In the genomic region with DNA sequence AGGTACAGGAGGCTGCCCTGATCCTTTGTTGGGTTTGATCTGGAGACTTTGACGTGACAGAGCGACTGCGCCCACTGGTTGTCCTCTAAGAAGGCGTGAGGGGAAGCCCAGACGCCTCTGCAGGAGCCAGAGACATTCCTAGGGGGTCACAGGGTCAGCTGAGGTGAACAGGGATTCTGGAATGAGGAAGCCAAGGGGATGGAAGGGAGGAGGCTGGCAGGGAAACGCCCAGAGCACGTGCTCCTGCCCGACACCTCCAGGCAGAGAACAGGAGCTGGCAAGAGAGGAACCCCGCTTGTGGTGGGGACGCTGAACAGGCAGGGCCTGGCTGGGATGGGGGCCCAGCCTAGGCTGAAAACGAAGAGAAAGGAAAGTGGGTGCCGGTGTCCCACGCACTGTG, we compare ENCODE assay signal across 1 cellular context.
TF ChIP-seq lines count a peak whose summit lies in the region.

No MANE protein-coding gene starts in this region.

TF ChIP-seq in GM23338, 12 proteins besides CTCF, POLR2A, EP300 and RAD21 (continued from another document):
- TF ChIP-seq, protein P1, sequence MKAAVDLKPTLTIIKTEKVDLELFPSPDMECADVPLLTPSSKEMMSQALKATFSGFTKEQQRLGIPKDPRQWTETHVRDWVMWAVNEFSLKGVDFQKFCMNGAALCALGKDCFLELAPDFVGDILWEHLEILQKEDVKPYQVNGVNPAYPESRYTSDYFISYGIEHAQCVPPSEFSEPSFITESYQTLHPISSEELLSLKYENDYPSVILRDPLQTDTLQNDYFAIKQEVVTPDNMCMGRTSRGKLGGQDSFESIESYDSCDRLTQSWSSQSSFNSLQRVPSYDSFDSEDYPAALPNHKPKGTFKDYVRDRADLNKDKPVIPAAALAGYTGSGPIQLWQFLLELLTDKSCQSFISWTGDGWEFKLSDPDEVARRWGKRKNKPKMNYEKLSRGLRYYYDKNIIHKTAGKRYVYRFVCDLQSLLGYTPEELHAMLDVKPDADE (IDR thresholded peaks at IDR 0.05): no peak
- TF ChIP-seq NANOG (IDR thresholded peaks at IDR 0.05; ENCODE audit: borderline replicate concordance): no peak
- TF ChIP-seq STAT1 (IDR thresholded peaks at IDR 0.05; ENCODE audit: unreplicated experiment): no peak
- no peak for TF ChIP-seq JUNB (IDR thresholded peaks at IDR 0.05; ENCODE audit: unreplicated experiment)
